ENCODE assay signal across 37 cellular contexts in genomic region chr22:22106855-22107254, GRCh38.
"Had no signal": no experiment of that assay in that cellular context is flagged by ENCODE, and none has a peak within 500 bp of the region (broad histone marks: within the 10 kb centered on the region; RNA-seq: fewer than 3 reads in every experiment).

No MANE protein-coding gene starts in this region.

- H3K9me3 ChIP-seq: adrenal gland, body of pancreas, breast epithelium had no signal

- H3K36me3 ChIP-seq: adrenal gland, brain microvascular endothelial cell, breast epithelium had no signal

- H3K9me3 Mint-ChIP-seq: activated B cell treated with CpG ODN at 0.5 μM for 24 hours; activated CD4-positive, alpha-beta memory T cell treated with anti-CD3 and anti-CD28 coated beads for 36 hours; activated CD4-positive, alpha-beta T cell treated with anti-CD3 and anti-CD28 coated beads, Interleukin-2, amount 10 ng/mL, durations not matched to agents 24 days and 14 days; activated CD8-positive, alpha-beta T cell treated with anti-CD3 and anti-CD28 coated beads for 36 hours; activated naive CD4-positive, alpha-beta T cell treated with anti-CD3 and anti-CD28 coated beads for 36 hours; activated naive CD4-positive, alpha-beta T cell treated with anti-CD3 and anti-CD28 coated beads, Interleukin-2, amount 50 U/mL, for 72 hours; activated naive CD8-positive, alpha-beta T cell treated with anti-CD3 and anti-CD28 coated beads for 36 hours; activated T-cell treated with anti-CD3 and anti-CD28 coated beads, Interleukin-2, amount 50 U/mL, for 4 hours; activated T-cell treated with anti-CD3 and anti-CD28 coated beads, Interleukin-2, amount 50 U/mL, for 72 hours; activated T-helper 1 cell treated with anti-CD3 and anti-CD28 coated beads, Interleukin-12 subunit alpha, Interleukin-12 subunit beta, Interleukin-2, Interleukin-4 antibody, amounts not matched to agents 30 ng/mL and 10 ng/mL and 1 ng/mL, durations not matched to agents 14 hours and 24 hours and 36 hours; activated T-helper 17 cell treated with anti-CD3 and anti-CD28 coated beads, Interleukin-2, amount 50 U/mL, for 72 hours; T-helper 1 cell treated with Interleukin-12 subunit alpha and Interleukin-12 subunit beta and Interleukin-4 antibody, amounts not matched to agents 30 μg/mL and 1 μg/mL, for 36 hours; T-helper 2 cell treated with Interferon-gamma antibody and Interleukin-4, amounts not matched to agents 5 μg/mL and 100 μg/mL, for 36 hours had no signal

- H3K36me3 Mint-ChIP-seq: activated CD4-positive, alpha-beta memory T cell treated with anti-CD3 and anti-CD28 coated beads for 36 hours; activated naive CD4-positive, alpha-beta T cell treated with anti-CD3 and anti-CD28 coated beads, Interleukin-2, amount 50 U/mL, for 72 hours; activated naive CD8-positive, alpha-beta T cell treated with anti-CD3 and anti-CD28 coated beads for 36 hours had no signal

- H3K27ac Mint-ChIP-seq: activated B cell treated with CpG ODN at 0.5 μM for 24 hours; activated CD4-positive, alpha-beta memory T cell treated with anti-CD3 and anti-CD28 coated beads for 36 hours; activated CD4-positive, alpha-beta T cell treated with anti-CD3 and anti-CD28 coated beads, Interleukin-2, amount 10 ng/mL, durations not matched to agents 24 days and 14 days; activated CD8-positive, alpha-beta T cell treated with anti-CD3 and anti-CD28 coated beads for 36 hours; activated naive CD4-positive, alpha-beta T cell treated with anti-CD3 and anti-CD28 coated beads for 36 hours; activated naive CD4-positive, alpha-beta T cell treated with anti-CD3 and anti-CD28 coated beads, Interleukin-2, amount 50 U/mL, for 72 hours; activated naive CD8-positive, alpha-beta T cell treated with anti-CD3 and anti-CD28 coated beads for 36 hours; activated T-cell treated with anti-CD3 and anti-CD28 coated beads, Interleukin-2, amount 50 U/mL, for 72 hours; activated T-helper 1 cell treated with anti-CD3 and anti-CD28 coated beads, Interleukin-12 subunit alpha, Interleukin-12 subunit beta, Interleukin-2, Interleukin-4 antibody, amounts not matched to agents 30 ng/mL and 10 ng/mL and 1 ng/mL, durations not matched to agents 14 hours and 24 hours and 36 hours; activated T-helper 17 cell treated with anti-CD3 and anti-CD28 coated beads, Interleukin-2, amount 50 U/mL, for 72 hours; T-helper 1 cell treated with Interleukin-12 subunit alpha and Interleukin-12 subunit beta and Interleukin-4 antibody, amounts not matched to agents 30 μg/mL and 1 μg/mL, for 36 hours; T-helper 2 cell treated with Interferon-gamma antibody and Interleukin-4, amounts not matched to agents 5 μg/mL and 100 μg/mL, for 36 hours had no signal

- ATAC-seq: activated CD8-positive, alpha-beta T cell treated with anti-CD3 and anti-CD28 coated beads for 36 hours; activated naive CD4-positive, alpha-beta T cell treated with anti-CD3 and anti-CD28 coated beads, Interleukin-2, amount 50 U/mL, for 72 hours; activated T-cell treated with anti-CD3 and anti-CD28 coated beads, Interleukin-2, amount 50 U/mL, for 4 hours; activated T-cell treated with anti-CD3 and anti-CD28 coated beads, Interleukin-2, amount 50 U/mL, for 72 hours; activated T-helper 17 cell treated with anti-CD3 and anti-CD28 coated beads, Interleukin-2, amount 50 U/mL, for 72 hours; body of pancreas had no signal

- H3K27ac ChIP-seq: adrenal gland, body of pancreas, brain microvascular endothelial cell, breast epithelium, VCaP had no signal

- H3K4me3 Mint-ChIP-seq: activated B cell treated with CpG ODN at 0.5 μM for 24 hours; activated CD4-positive, alpha-beta memory T cell treated with anti-CD3 and anti-CD28 coated beads for 36 hours; activated CD4-positive, alpha-beta T cell treated with anti-CD3 and anti-CD28 coated beads, Interleukin-2, amount 10 ng/mL, durations not matched to agents 24 days and 14 days; activated CD8-positive, alpha-beta T cell treated with anti-CD3 and anti-CD28 coated beads for 36 hours; activated naive CD4-positive, alpha-beta T cell treated with anti-CD3 and anti-CD28 coated beads for 36 hours; activated naive CD8-positive, alpha-beta T cell treated with anti-CD3 and anti-CD28 coated beads for 36 hours; activated T-cell treated with anti-CD3 and anti-CD28 coated beads, Interleukin-2, amount 50 U/mL, for 4 hours; activated T-cell treated with anti-CD3 and anti-CD28 coated beads, Interleukin-2, amount 50 U/mL, for 72 hours; activated T-helper 1 cell treated with anti-CD3 and anti-CD28 coated beads, Interleukin-12 subunit alpha, Interleukin-12 subunit beta, Interleukin-2, Interleukin-4 antibody, amounts not matched to agents 30 ng/mL and 10 ng/mL and 1 ng/mL, durations not matched to agents 14 hours and 24 hours and 36 hours; activated T-helper 17 cell treated with anti-CD3 and anti-CD28 coated beads, Interleukin-2, amount 50 U/mL, for 72 hours; T-helper 1 cell treated with Interleukin-12 subunit alpha and Interleukin-12 subunit beta and Interleukin-4 antibody, amounts not matched to agents 30 μg/mL and 1 μg/mL, for 36 hours; T-helper 2 cell treated with Interferon-gamma antibody and Interleukin-4, amounts not matched to agents 5 μg/mL and 100 μg/mL, for 36 hours had no signal

- H3K27me3 Mint-ChIP-seq: activated B cell treated with CpG ODN at 0.5 μM for 24 hours had no signal

- FAIRE-seq: astrocyte, TTC549 had no signal

- H3K4me1 ChIP-seq: adrenal gland, body of pancreas, breast epithelium had no signal

- DNase-seq: activated B cell treated with CpG ODN at 0.5 μM for 24 hours; activated CD4-positive, alpha-beta memory T cell treated with anti-CD3 and anti-CD28 coated beads for 36 hours; activated CD4-positive, alpha-beta T cell treated with anti-CD3 and anti-CD28 coated beads for 4 hours; activated CD4-positive, alpha-beta T cell treated with anti-CD3 and anti-CD28 coated beads, Interleukin-2, amount 10 ng/mL, durations not matched to agents 24 days and 14 days; activated CD4-positive, alpha-beta T cell treated with anti-CD3 and anti-CD28 coated beads, Interleukin-2, amount 50 U/mL, for 1 hour; activated CD4-positive, alpha-beta T cell treated with anti-CD3 and anti-CD28 coated beads, Interleukin-2, amount 50 U/mL, for 4 hours; activated CD4-positive, CD25-positive, alpha-beta regulatory T cell treated with anti-CD3 and anti-CD28 coated beads, Interleukin-2, amount 50 U/mL, for 72 hours; activated CD8-positive, alpha-beta memory T cell treated with anti-CD3 and anti-CD28 coated beads, Interleukin-2, amount 50 U/mL, for 4 hours; activated CD8-positive, alpha-beta T cell treated with anti-CD3 and anti-CD28 coated beads for 36 hours; activated effector memory CD4-positive, alpha-beta T cell treated with anti-CD3 and anti-CD28 coated beads, Interleukin-2, amount 50 U/mL, for 16 hours; activated gamma-delta T cell treated with Interleukin-2 at 50 U/mL for 16 hours; activated naive CD4-positive, alpha-beta T cell; activated naive CD4-positive, alpha-beta T cell treated with anti-CD3 and anti-CD28 coated beads for 36 hours; activated naive CD4-positive, alpha-beta T cell treated with anti-CD3 and anti-CD28 coated beads, Interleukin-2, amount 50 U/mL, for 16 hours; activated naive CD8-positive, alpha-beta T cell treated with anti-CD3 and anti-CD28 coated beads for 36 hours; activated T-cell treated with anti-CD3 and anti-CD28 coated beads for 4 hours; activated T-cell treated with anti-CD3 and anti-CD28 coated beads, Interleukin-2, amount 50 U/mL, for 1 hour; activated T-cell treated with anti-CD3 and anti-CD28 coated beads, Interleukin-2, amount 50 U/mL, for 4 hours; activated T-cell treated with anti-CD3 and anti-CD28 coated beads, Interleukin-2, amount 50 U/mL, for 72 hours; adrenal gland; amniotic stem cell; aorta; body of pancreas; brain microvascular endothelial cell; central memory CD4-positive, alpha-beta T cell; T-helper 1 cell; T-helper 2 cell; T-helper 9 cell had no signal

- H3K27me3 ChIP-seq: adrenal gland, body of pancreas, brain microvascular endothelial cell, breast epithelium had no signal

- H3K4me3 ChIP-seq: adrenal gland, body of pancreas, breast epithelium had no signal
